ENCODE assay signal across 8 cellular contexts in the genomic region with DNA sequence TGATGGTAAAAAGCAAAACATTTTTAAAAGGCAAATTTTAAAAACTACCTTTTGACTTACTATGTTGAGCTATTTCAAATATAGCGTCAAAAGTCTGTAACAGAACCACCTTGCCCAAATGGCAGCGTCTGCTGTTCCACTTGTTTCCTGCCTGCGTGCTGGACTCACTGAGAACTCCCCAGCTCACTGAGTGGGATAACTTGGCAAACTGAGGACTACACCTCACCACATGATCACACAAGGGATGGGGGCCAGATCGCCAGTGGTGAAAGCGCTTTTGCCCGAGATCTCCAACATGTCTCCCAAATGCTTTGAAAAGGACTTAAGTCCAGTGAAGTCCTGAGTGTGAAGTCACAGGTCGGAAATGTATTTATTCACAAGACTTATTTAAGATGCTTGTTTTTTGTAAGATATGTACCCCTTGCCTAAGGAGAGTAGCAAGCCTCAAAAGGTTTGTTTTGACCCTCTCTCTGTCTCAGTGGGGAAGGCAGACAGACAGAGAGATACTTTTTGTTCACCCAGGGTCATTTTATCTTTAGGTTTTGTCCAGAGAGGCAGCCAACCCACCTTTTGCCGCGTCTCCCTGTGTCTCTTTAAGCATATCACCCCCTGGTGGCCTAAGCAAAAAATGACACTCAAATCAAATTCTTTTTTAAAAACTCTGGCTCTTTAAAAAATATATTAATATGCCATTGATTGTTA.
DNase-seq lines count a peak whose midpoint lies in the region; ATAC-seq and TF ChIP-seq lines count a peak whose summit lies in the region.

No MANE protein-coding gene starts in this region.

- H3K36me3 ChIP-seq in DND-41 (ENCODE audit: insufficient read depth, low read length) (no peaks in the 10 kb centered on the region), HAP-1 (replicated peaks) (no peaks in the 10 kb centered on the region), OCI-LY3 (replicated peaks; ENCODE audit: low read depth, low read length) (no peaks in the 10 kb centered on the region), osteoblast (ENCODE audit: insufficient read depth, low read length) (no peaks in the 10 kb centered on the region)

- ATAC-seq in DND-41 (ENCODE audit: insufficient read depth, low read depth), result no peak
- ATAC-seq in HG02763 (IDR thresholded peaks at IDR 0.05; ENCODE audit: unreplicated experiment), result no peak
- ATAC-seq in GM21367 (IDR thresholded peaks at IDR 0.05; ENCODE audit: unreplicated experiment), result no peak
- no peak for ATAC-seq in HG03108 (IDR thresholded peaks at IDR 0.05; ENCODE audit: unreplicated experiment)

- H4K20me1 ChIP-seq in DND-41 (ENCODE audit: insufficient read depth, low read length), result no peaks in the 10 kb centered on the region
- H4K20me1 ChIP-seq in OCI-LY3 (ENCODE audit: insufficient read depth, low read length), result no peaks in the 10 kb centered on the region
- peaks cover 55% of the 10 kb centered on the region for H4K20me1 ChIP-seq in osteoblast (ENCODE audit: insufficient read depth, low read length)

- no peak overlapping the region for H3K4me3 ChIP-seq in DND-41 (ENCODE audit: low read depth in 1 of 2, low read length in 2 of 2)
- no peak overlapping the region for H3K4me3 ChIP-seq in HAP-1
- 0 out of 2 replicates have a peak overlapping the region, but pooled peaks have one; percentile 5 for H3K4me3 ChIP-seq in OCI-LY3 (ENCODE audit: low read length)
- H3K4me3 ChIP-seq in epithelial cell of esophagus (ENCODE audit: low read length), result no peak overlapping the region
- H3K4me3 ChIP-seq in osteoblast (ENCODE audit: insufficient read depth, low read length), result no peak overlapping the region

- H3K9ac ChIP-seq in DND-41 (ENCODE audit: low read depth, low read length) (no peak overlapping the region), OCI-LY3 (ENCODE audit: low read length) (peak overlapping the region; percentile 6; the same call in 1 of the 2 replicates)

- H3K4me1 ChIP-seq in DND-41 (ENCODE audit: insufficient read depth, low read length) (no peaks in the 10 kb centered on the region), HAP-1 (0 out of 2 replicates have a peak, but pooled peaks cover 2% of the 10 kb centered on the region), OCI-LY3 (ENCODE audit: low read length) (peaks cover 15% of the 10 kb centered on the region), osteoblast (ENCODE audit: insufficient read depth, low read length) (peaks cover 8% of the 10 kb centered on the region)

- TF ChIP-seq CTCF in DND-41 (IDR thresholded peaks at IDR 0.05; ENCODE audit: borderline replicate concordance, extremely low read depth, low read length, poor library complexity, severe bottlenecking), result peak; percentile 58
- TF ChIP-seq CTCF in OCI-LY3 (IDR thresholded peaks at IDR 0.05; ENCODE audit: low read depth, low read length), result peak; percentile 90
- peak; percentile 65 for TF ChIP-seq CTCF in epithelial cell of esophagus (IDR thresholded peaks at IDR 0.05; ENCODE audit: insufficient read depth, low read depth, low read length, missing control alignments)
- TF ChIP-seq CTCF in osteoblast (IDR thresholded peaks at IDR 0.05; ENCODE audit: extremely low read depth, low read depth, low read length), result peak; percentile 76

- no peaks in the 10 kb centered on the region for H3K9me3 ChIP-seq in DND-41 (ENCODE audit: insufficient read depth, low read length, severe bottlenecking)
- no peaks in the 10 kb centered on the region for H3K9me3 ChIP-seq in HAP-1
- H3K9me3 ChIP-seq in OCI-LY3 (ENCODE audit: insufficient read depth, low read length), result no peaks in the 10 kb centered on the region
- no peaks in the 10 kb centered on the region for H3K9me3 ChIP-seq in osteoblast (ENCODE audit: low read depth, low read length)

- H3K27me3 ChIP-seq in DND-41 (ENCODE audit: insufficient read depth, low read length, poor library complexity), result peaks cover 8% of the 10 kb centered on the region
- H3K27me3 ChIP-seq in HAP-1 (ENCODE audit: low read depth), result peaks cover 4% of the 10 kb centered on the region
- H3K27me3 ChIP-seq in OCI-LY3 (ENCODE audit: low read depth, low read length), result peaks cover 12% of the 10 kb centered on the region; the same call in 1 of the 2 replicates
- no peaks in the 10 kb centered on the region for H3K27me3 ChIP-seq in osteoblast (ENCODE audit: insufficient read depth, low read length)

- no peak overlapping the region for H2AFZ ChIP-seq in DND-41 (ENCODE audit: low read depth, low read length)
- peak overlapping the region; percentile 78 for H2AFZ ChIP-seq in OCI-LY3 (ENCODE audit: low read depth, low read length)
- H2AFZ ChIP-seq in osteoblast (ENCODE audit: low read length), result peak overlapping the region; percentile 31

- DNase-seq in DND-41 (peak; percentile 10), HAP-1 (ENCODE audit: low spot score in 2 of 2) (peak; percentile 47 to 51), epithelial cell of esophagus (ENCODE audit: low read depth) (peak; percentile 54), osteoblast (ENCODE audit: insufficient read length, low spot score, missing footprints) (no peak)

- H3K79me2 ChIP-seq in DND-41 (ENCODE audit: insufficient read depth, low read length) (no peaks in the 10 kb centered on the region), OCI-LY3 (ENCODE audit: low read length) (no peaks in the 10 kb centered on the region), osteoblast (ENCODE audit: insufficient read depth, low read length) (no peaks in the 10 kb centered on the region)

- H3K4me2 ChIP-seq in DND-41 (ENCODE audit: insufficient read depth, low read length) (no peak overlapping the region), OCI-LY3 (ENCODE audit: low read length) (peak overlapping the region; percentile 43), osteoblast (ENCODE audit: insufficient read depth, low read length) (peak overlapping the region; percentile 49)

- H3K27ac ChIP-seq in DND-41 (ENCODE audit: low read length), result no peak overlapping the region
- H3K27ac ChIP-seq in OCI-LY3 (ENCODE audit: low read length), result no peak overlapping the region
- no peak overlapping the region for H3K27ac ChIP-seq in osteoblast (ENCODE audit: low read depth, low read length)

- in situ Hi-C loops in HAP-1 (cut with MboI; ENCODE audit: low sequenced_read_pairs), result loop anchor here (10.0 kb wide), 1 partner anchor 337 kb away; no protein-coding TSS in a partner anchor
